20 cellular contexts compared by ENCODE assay signal in the genomic region with DNA sequence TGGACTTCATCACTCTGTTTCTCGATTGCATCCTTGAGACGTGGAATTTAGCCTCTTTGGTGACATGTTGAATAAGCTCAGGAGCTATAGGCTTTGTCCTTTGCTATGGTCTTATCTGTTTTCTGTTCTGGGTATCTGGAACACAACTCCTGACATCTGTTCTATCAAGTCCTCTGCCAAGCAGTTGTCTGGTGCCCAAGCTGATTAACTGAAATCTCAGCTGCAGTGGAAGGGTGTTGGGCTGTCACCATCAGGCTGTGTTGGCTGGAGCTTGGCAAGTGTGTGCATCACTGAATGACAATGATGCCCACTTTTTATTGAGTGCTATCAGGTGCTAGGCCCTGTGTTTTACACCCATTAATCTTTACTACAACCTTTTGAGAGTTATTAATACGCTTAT.
"Had no signal": no experiment of that assay in that cellular context is flagged by ENCODE, and none has a peak within 500 bp of the region (broad histone marks: within the 10 kb centered on the region; RNA-seq: fewer than 3 reads in every experiment).

No MANE protein-coding gene starts in this region.

- DNase-seq: activated CD4-positive, alpha-beta T cell treated with anti-CD3 and anti-CD28 coated beads for 1 hour; activated CD4-positive, alpha-beta T cell treated with anti-CD3 and anti-CD28 coated beads, Interleukin-2, amount 50 U/mL, for 1 hour; activated CD8-positive, alpha-beta T cell treated with anti-CD3 and anti-CD28 coated beads, Interleukin-2, amount 10 ng/mL, durations not matched to agents 7 days and 5 days; activated gamma-delta T cell; activated naive CD4-positive, alpha-beta T cell treated with anti-CD3 and anti-CD28 coated beads, Interleukin-2, amount 50 U/mL, for 16 hours; activated naive CD8-positive, alpha-beta T cell treated with anti-CD3 and anti-CD28 coated beads, Interleukin-2, amount 50 U/mL, for 24 hours; effector CD4-positive, alpha-beta T cell; erythroblast; foreskin fibroblast; naive B cell; retina; stimulated activated CD4-positive, alpha-beta T cell treated with anti-CD3 and anti-CD28 coated beads, Interleukin-2, amount 100 ng/mL, for 48 hours; stimulated activated CD8-positive, alpha-beta memory T cell treated with anti-CD3 and anti-CD28 coated beads, Interleukin-4, amount 100 ng/mL, for 48 hours; stimulated activated naive B cell treated with anti-CD40 and anti-IgM and Interleukin-4, amounts not matched to agents 10 μg/mL and 1 μg/mL and 100 μg/mL, for 72 hours; T-cell had no signal

- H3K36me3 Mint-ChIP-seq: naive B cell; stimulated activated naive B cell treated with anti-CD40 and anti-IgM and Interleukin-4, amounts not matched to agents 10 μg/mL and 1 μg/mL and 100 μg/mL, for 72 hours; T-cell; type B pancreatic cell had no signal

- H3K4me3 Mint-ChIP-seq: activated CD8-positive, alpha-beta T cell treated with anti-CD3 and anti-CD28 coated beads, Interleukin-2, amount 10 ng/mL, durations not matched to agents 7 days and 5 days; activated naive CD8-positive, alpha-beta T cell treated with anti-CD3 and anti-CD28 coated beads, Interleukin-2, amount 50 U/mL, for 24 hours; activated T-helper 1 cell treated with anti-CD3 and anti-CD28 coated beads, Interleukin-12 subunit alpha, Interleukin-12 subunit beta, Interleukin-2, Interleukin-4 antibody, amounts not matched to agents 30 ng/mL and 10 ng/mL and 1 ng/mL, durations not matched to agents 14 hours and 24 hours and 36 hours; dendritic cell treated with granulocyte-macrophage colony-stimulating factor and Interleukin-4, amounts not matched to agents 40 ng/mL and 50 ng/mL, for 4 days; naive B cell; stimulated activated naive B cell treated with anti-CD40 and anti-IgM and Interleukin-4, amounts not matched to agents 10 μg/mL and 1 μg/mL and 100 μg/mL, for 72 hours; T-cell; type B pancreatic cell had no signal

- H3K27me3 ChIP-seq: hepatocyte had no signal

- ATAC-seq: activated CD8-positive, alpha-beta T cell treated with anti-CD3 and anti-CD28 coated beads, Interleukin-2, amount 10 ng/mL, durations not matched to agents 7 days and 5 days; activated naive CD8-positive, alpha-beta T cell treated with anti-CD3 and anti-CD28 coated beads, Interleukin-2, amount 50 U/mL, for 24 hours; stimulated activated naive B cell treated with anti-CD40 and anti-IgM and Interleukin-4, amounts not matched to agents 10 μg/mL and 1 μg/mL and 100 μg/mL, for 72 hours; T-cell had no signal

- H3K9me3 ChIP-seq: thoracic aorta had no signal

- H3K36me3 ChIP-seq: thoracic aorta had no signal

- H3K27ac Mint-ChIP-seq: activated CD8-positive, alpha-beta T cell treated with anti-CD3 and anti-CD28 coated beads, Interleukin-2, amount 10 ng/mL, durations not matched to agents 7 days and 5 days; activated naive CD8-positive, alpha-beta T cell treated with anti-CD3 and anti-CD28 coated beads, Interleukin-2, amount 50 U/mL, for 24 hours; activated T-helper 1 cell treated with anti-CD3 and anti-CD28 coated beads, Interleukin-12 subunit alpha, Interleukin-12 subunit beta, Interleukin-2, Interleukin-4 antibody, amounts not matched to agents 30 ng/mL and 10 ng/mL and 1 ng/mL, durations not matched to agents 14 hours and 24 hours and 36 hours; dendritic cell treated with granulocyte-macrophage colony-stimulating factor and Interleukin-4, amounts not matched to agents 40 ng/mL and 50 ng/mL, for 4 days; naive B cell; stimulated activated naive B cell treated with anti-CD40 and anti-IgM and Interleukin-4, amounts not matched to agents 10 μg/mL and 1 μg/mL and 100 μg/mL, for 72 hours; T-cell; type B pancreatic cell had no signal

- H3K4me3 ChIP-seq: hepatocyte, thoracic aorta had no signal

- H3K9me3 Mint-ChIP-seq: activated naive CD8-positive, alpha-beta T cell treated with anti-CD3 and anti-CD28 coated beads, Interleukin-2, amount 50 U/mL, for 24 hours; activated T-helper 1 cell treated with anti-CD3 and anti-CD28 coated beads, Interleukin-12 subunit alpha, Interleukin-12 subunit beta, Interleukin-2, Interleukin-4 antibody, amounts not matched to agents 30 ng/mL and 10 ng/mL and 1 ng/mL, durations not matched to agents 14 hours and 24 hours and 36 hours; dendritic cell treated with granulocyte-macrophage colony-stimulating factor and Interleukin-4, amounts not matched to agents 40 ng/mL and 50 ng/mL, for 4 days; T-cell; type B pancreatic cell had no signal

- H3K4me1 Mint-ChIP-seq: activated naive CD8-positive, alpha-beta T cell treated with anti-CD3 and anti-CD28 coated beads, Interleukin-2, amount 50 U/mL, for 24 hours; naive B cell; stimulated activated naive B cell treated with anti-CD40 and anti-IgM and Interleukin-4, amounts not matched to agents 10 μg/mL and 1 μg/mL and 100 μg/mL, for 72 hours; T-cell had no signal

- H3K27ac ChIP-seq: hepatocyte, thoracic aorta had no signal
